2 cellular contexts compared by ENCODE assay signal in genomic region chr2:47437287-47437686, GRCh38.
TF ChIP-seq lines count a peak whose summit lies in the region.

No MANE protein-coding gene starts in this region.

TF ChIP-seq in GM12878, 131 proteins besides CTCF, POLR2A, EP300 and RAD21:
- TF ChIP-seq NR2F1 (conservative IDR thresholded peaks at IDR 0.05), result no peak
- TF ChIP-seq ZBTB33 (IDR thresholded peaks at IDR 0.05), result no peak
- peak; percentile 67; the same call in 1 of the 2 replicates for TF ChIP-seq SMC3 (IDR thresholded peaks at IDR 0.05; ENCODE audit: borderline replicate concordance, low read length)
- no peak for TF ChIP-seq POLR2AphosphoS2 (IDR thresholded peaks at IDR 0.05; ENCODE audit: low read depth, low read length)
- no peak for TF ChIP-seq NR2C1 (IDR thresholded peaks at IDR 0.05)
TF ChIP-seq in GM12878: peak in this region for 1.

TF ChIP-seq in HepG2, 621 proteins besides CTCF, POLR2A, EP300 and RAD21:
- TF ChIP-seq STAG1 (CRISPR knock-in tag; IDR thresholded peaks at IDR 0.05) (peak; percentile 34; the same call in 1 of the 2 replicates), GRHL1 (CRISPR knock-in tag; conservative IDR thresholded peaks at IDR 0.05) (no peak), GABPA (IDR thresholded peaks at IDR 0.05; ENCODE audit: low read depth, low read length) (no peak), GABPA (CRISPR knock-in tag; IDR thresholded peaks at IDR 0.05; ENCODE audit: low read depth) (no peak)
TF ChIP-seq in HepG2: peak in this region for 1.
